8 cellular contexts compared by ENCODE assay signal in genomic region chr1:44571712-44572571, GRCh38.
DNase-seq lines count a peak whose midpoint lies in the region; ATAC-seq and TF ChIP-seq lines count a peak whose summit lies in the region.

No MANE protein-coding gene starts in this region.

- peak in 1 of 2 donors; percentile 40 for ATAC-seq in lower lobe of right lung
- ATAC-seq in HG03139 (IDR thresholded peaks at IDR 0.05; ENCODE audit: unreplicated experiment): no peak

- H3K36me3 ChIP-seq in lower lobe of right lung: no peaks in the 10 kb centered on the region

- H3K9me3 ChIP-seq in lower lobe of right lung: no peaks in the 10 kb centered on the region

- peak; percentile 48 for TF ChIP-seq CTCF in lower lobe of right lung (IDR thresholded peaks at IDR 0.05)

- intact Hi-C loops in lower lobe of right lung (cut with DNase I): no loop called here

- H3K4me1 ChIP-seq in lower lobe of right lung: peaks cover 5% of the 10 kb centered on the region

- DNase-seq in NCI-H524 (lab: John Stamatoyannopoulos, UW) (peak; percentile 2 to 37), NCI-H524 treated with DMSO at 0.1 percent for 48 hours (lab: John Stamatoyannopoulos, UW) (no peak), HuH-7.5 (ENCODE audit: low spot score) (peak; percentile 38), lower lobe of right lung (no peak), NCI-H774 (lab: John Stamatoyannopoulos, UW) (no peak)
- no peak for DNase-seq in effector CD4-positive, alpha-beta T cell

- H3K27me3 ChIP-seq in lower lobe of right lung (ENCODE audit: low read depth): no peaks in the 10 kb centered on the region

- H3K27ac ChIP-seq in angular gyrus (ENCODE audit: low read depth, low read length) (peak overlapping the region; percentile 57), lower lobe of right lung (no peak overlapping the region)

- H3K4me3 ChIP-seq in lower lobe of right lung: no peak overlapping the region

Comparison
In these comparisons a context has a peak if more than half of its experiments do, and no peak if none do; other contexts are left out.
1. DNase-seq: peak in NCI-H524 (2 of 2) and HuH-7.5 (single experiment); none in NCI-H524 treated with DMSO at 0.1 percent for 48 hours (single experiment), lower lobe of right lung (single experiment), effector CD4-positive, alpha-beta T cell (single experiment) and NCI-H774 (single experiment).